In the genomic region with DNA sequence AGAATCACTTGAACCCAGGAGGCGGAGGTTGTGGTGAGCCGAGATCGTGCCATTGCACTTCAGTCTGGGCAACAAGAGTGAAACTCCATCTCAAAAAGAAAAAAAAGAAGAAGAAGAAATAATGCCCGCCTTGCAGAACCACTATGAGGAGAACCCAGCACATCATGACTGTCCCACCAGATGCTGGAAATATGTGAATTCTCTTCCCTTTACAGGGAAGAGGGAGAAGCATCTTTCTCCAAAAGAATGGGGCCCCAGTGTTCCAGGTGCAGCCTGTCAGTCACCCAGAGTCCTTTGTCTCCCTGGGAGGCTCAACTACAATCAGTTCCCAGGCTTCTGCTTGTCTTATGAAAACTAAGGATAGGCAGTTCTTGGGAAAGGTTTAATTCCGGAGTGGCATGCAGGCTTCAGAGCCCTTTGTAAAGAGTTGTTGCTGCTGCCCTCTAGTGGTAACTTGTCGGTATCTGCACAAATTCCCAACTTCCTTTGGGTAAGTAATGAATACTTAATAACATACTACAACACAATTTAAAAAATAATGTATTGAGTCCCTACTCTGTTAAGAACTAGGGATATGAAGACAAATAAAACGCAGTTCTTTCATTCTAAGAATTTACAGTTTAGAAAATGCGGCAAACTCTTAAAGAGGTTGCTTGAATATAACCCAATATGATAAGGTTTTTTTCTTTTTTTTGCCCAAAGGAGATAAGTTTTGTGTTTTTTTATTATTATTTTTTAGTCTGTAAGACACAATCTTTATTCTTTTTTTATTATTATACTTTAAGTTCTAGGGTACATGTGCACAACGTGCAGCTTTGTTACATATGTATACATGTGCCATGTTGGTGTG, we compare ENCODE assay signal across 8 cellular contexts.
A peak's percentile ranks its signal among the peaks of the same experiment; 100 is the strongest.
DNase-seq lines count a peak whose midpoint lies in the region; ATAC-seq, FAIRE-seq and TF ChIP-seq lines count a peak whose summit lies in the region.

No MANE protein-coding gene starts in this region.

- no peak overlapping the region for H3K4me3 Mint-ChIP-seq in stimulated activated memory B cell treated with anti-CD40 and anti-IgM and Interleukin-4, amounts not matched to agents 10 μg/mL and 1 μg/mL and 100 μg/mL, for 72 hours

- H3K9me3 Mint-ChIP-seq in stimulated activated memory B cell treated with anti-CD40 and anti-IgM and Interleukin-4, amounts not matched to agents 10 μg/mL and 1 μg/mL and 100 μg/mL, for 72 hours: no peaks in the 10 kb centered on the region

- no peaks in the 10 kb centered on the region for H3K4me1 Mint-ChIP-seq in stimulated activated memory B cell treated with anti-CD40 and anti-IgM and Interleukin-4, amounts not matched to agents 10 μg/mL and 1 μg/mL and 100 μg/mL, for 72 hours

- H3K27ac ChIP-seq in HL-60 (replicated peaks) (no peak overlapping the region), neutrophil (no peak overlapping the region)

- TF ChIP-seq CTCF in D721Med (IDR thresholded peaks at IDR 0.05; ENCODE audit: insufficient read depth, missing control alignments) (peak; percentile 87), HL-60 (IDR thresholded peaks at IDR 0.05; ENCODE audit: insufficient read depth, low read length) (peak; percentile 40), fibroblast of pulmonary artery (IDR thresholded peaks at IDR 0.05; ENCODE audit: low read length, missing control alignments) (peak; percentile 89), neutrophil (IDR thresholded peaks at IDR 0.05) (peak; percentile 75)

- H3K36me3 Mint-ChIP-seq in stimulated activated memory B cell treated with anti-CD40 and anti-IgM and Interleukin-4, amounts not matched to agents 10 μg/mL and 1 μg/mL and 100 μg/mL, for 72 hours: no peaks in the 10 kb centered on the region

- H3K27me3 ChIP-seq in HL-60 (ENCODE audit: insufficient read depth, poor library complexity, severe bottlenecking) (peaks cover 3% of the 10 kb centered on the region), neutrophil (peaks cover 43% of the 10 kb centered on the region)

- H3K9me3 ChIP-seq in neutrophil: no peaks in the 10 kb centered on the region

- H3K4me3 ChIP-seq in HL-60 (replicated peaks; ENCODE audit: insufficient read depth, low read length) (no peak overlapping the region), fibroblast of pulmonary artery (replicated peaks; ENCODE audit: low read depth, low read length) (no peak overlapping the region), neutrophil (ENCODE audit: low read depth in 1 of 2, low read length in 1 of 2) (no peak overlapping the region)

- FAIRE-seq in D721Med (lab: Jason Lieb, UNC): no peak

- no peak for ATAC-seq in HG02840 (IDR thresholded peaks at IDR 0.05; ENCODE audit: low FRiP score, unreplicated experiment)
- ATAC-seq in stimulated activated memory B cell treated with anti-CD40 and anti-IgM and Interleukin-4, amounts not matched to agents 10 μg/mL and 1 μg/mL and 100 μg/mL, for 72 hours: no peak

- peaks cover 26% of the 10 kb centered on the region for H3K27me3 Mint-ChIP-seq in stimulated activated memory B cell treated with anti-CD40 and anti-IgM and Interleukin-4, amounts not matched to agents 10 μg/mL and 1 μg/mL and 100 μg/mL, for 72 hours

- H3K36me3 ChIP-seq in neutrophil: no peaks in the 10 kb centered on the region

- H3K27ac Mint-ChIP-seq in stimulated activated memory B cell treated with anti-CD40 and anti-IgM and Interleukin-4, amounts not matched to agents 10 μg/mL and 1 μg/mL and 100 μg/mL, for 72 hours: no peak overlapping the region

- DNase-seq in D721Med (ENCODE audit: insufficient read length, low spot score) (peak; percentile 49), HL-60 (ENCODE audit: low read depth in 1 of 2, low spot score in 1 of 2) (peak in 1 of 2 experiments; percentile 40), NCI-H82 (lab: John Stamatoyannopoulos, UW) (peak; percentile 92), activated T-cell treated with anti-CD3 and anti-CD28 coated beads for 48 hours (ENCODE audit: low read depth) (peak; percentile 12), fibroblast of pulmonary artery (ENCODE audit: low read depth) (peak; percentile 89)

- H3K4me1 ChIP-seq in neutrophil (ENCODE audit: control insufficient read depth in 1 of 2, insufficient read depth in 1 of 2, low read depth in 1 of 2, low read length in 1 of 2): no peaks in the 10 kb centered on the region
